ENCODE assay signal across 9 cellular contexts in genomic region chr2:187586091-187586632, GRCh38. TPM values are rescaled to one million over a fixed set of nuclear protein-coding genes. Genes with fewer than 3 reads are reported as not detected.
DNase-seq lines count a peak whose midpoint lies in the region; ATAC-seq, FAIRE-seq and TF ChIP-seq lines count a peak whose summit lies in the region.
"Had no signal": no experiment of that assay in that cellular context is flagged by ENCODE, and none has a peak within 500 bp of the region (broad histone marks: within the 10 kb centered on the region; RNA-seq: fewer than 3 reads in every experiment).

No MANE protein-coding gene starts in this region.

- peak overlapping the region; percentile 92 for H3K27ac Mint-ChIP-seq in activated T-helper 2 cell treated with anti-CD3 and anti-CD28 coated beads, Interferon-gamma antibody, Interleukin-2, Interleukin-4, amounts not matched to agents 10 μg/mL and 5 μg/mL and 100 μg/mL, durations not matched to agents 14 hours and 24 hours and 36 hours
- H3K27ac Mint-ChIP-seq in type B pancreatic cell, result no peak overlapping the region

- no peak overlapping the region for H3K4me3 ChIP-seq in A549

- CTCF ChIA-PET in A549 (lab: Yijun Ruan, JAX), result interaction anchor here (1.2 to 18.1 kb wide), 2 partner anchors 46 to 85 kb away, joined by 3 to 324 read pairs; no protein-coding TSS in a partner anchor

- peaks cover 18% of the 10 kb centered on the region for H3K4me1 Mint-ChIP-seq in activated T-helper 2 cell treated with anti-CD3 and anti-CD28 coated beads, Interferon-gamma antibody, Interleukin-2, Interleukin-4, amounts not matched to agents 10 μg/mL and 5 μg/mL and 100 μg/mL, durations not matched to agents 14 hours and 24 hours and 36 hours (ENCODE audit: low read depth)
- peaks cover 9% of the 10 kb centered on the region for H3K4me1 Mint-ChIP-seq in type B pancreatic cell (ENCODE audit: unreplicated experiment)

- H3K9me3 Mint-ChIP-seq in activated T-helper 2 cell treated with anti-CD3 and anti-CD28 coated beads, Interferon-gamma antibody, Interleukin-2, Interleukin-4, amounts not matched to agents 10 μg/mL and 5 μg/mL and 100 μg/mL, durations not matched to agents 14 hours and 24 hours and 36 hours, result peaks cover 20% of the 10 kb centered on the region
- H3K9me3 Mint-ChIP-seq in type B pancreatic cell, result no peaks in the 10 kb centered on the region

- no peak overlapping the region for H3K27ac ChIP-seq in A549

- no peak for TF ChIP-seq POLR2A in A549 (IDR thresholded peaks at IDR 0.05; ENCODE audit: low read length)

- TF ChIP-seq CTCF in A549 (IDR thresholded peaks at IDR 0.05), result no peak
- no peak for TF ChIP-seq CTCF in type B pancreatic cell (conservative IDR thresholded peaks at IDR 0.05)

- intact Hi-C loops in activated T-helper 2 cell treated with anti-CD3 and anti-CD28 coated beads, Interferon-gamma antibody, Interleukin-2, Interleukin-4, amounts not matched to agents 10 μg/mL and 5 μg/mL and 100 μg/mL, durations not matched to agents 14 hours and 24 hours and 36 hours (cut with micrococcal nuclease), result loop anchor here (1.0 kb wide), 2 partner anchors 33 to 111 kb away; no protein-coding TSS in a partner anchor
- intact Hi-C loops in posterior vena cava (cut with DNase I), result no loop called here

- WGBS in A549 (ENCODE audit: missing lambda C conversion rate), result 77% methylated on average over 3 of the region's 3 CpGs

- peaks cover 5% of the 10 kb centered on the region for H3K36me3 Mint-ChIP-seq in activated T-helper 2 cell treated with anti-CD3 and anti-CD28 coated beads, Interferon-gamma antibody, Interleukin-2, Interleukin-4, amounts not matched to agents 10 μg/mL and 5 μg/mL and 100 μg/mL, durations not matched to agents 14 hours and 24 hours and 36 hours (ENCODE audit: low read depth)
- no peaks in the 10 kb centered on the region for H3K36me3 Mint-ChIP-seq in type B pancreatic cell

- DNase-seq in A549 (ENCODE audit: low read depth in 1 of 2, low spot score in 1 of 2), result no peak
- DNase-seq in activated T-helper 2 cell treated with anti-CD3 and anti-CD28 coated beads, Interferon-gamma antibody, Interleukin-2, Interleukin-4, amounts not matched to agents 10 μg/mL and 5 μg/mL and 100 μg/mL, durations not matched to agents 14 hours and 24 hours and 36 hours (ENCODE audit: low spot score), result no peak
- DNase-seq in posterior vena cava (ENCODE audit: low spot score), result no peak
- no peak for DNase-seq in type B pancreatic cell (ENCODE audit: extremely low spot score, unreplicated experiment)
- DNase-seq in NCI-H1092 treated with DMSO at 0.1 percent for 48 hours (lab: John Stamatoyannopoulos, UW), result no peak
- no peak for DNase-seq in activated CD4-positive, alpha-beta T cell treated with anti-CD3 and anti-CD28 coated beads, Interleukin-2, amount 50 U/mL, for 48 hours
- DNase-seq: amygdala had no signal

- no peak for FAIRE-seq in A549 (lab: Jason Lieb, UNC)

- POLR2A ChIA-PET in A549 (lab: Yijun Ruan, JAX), result no interaction called here

- TF ChIP-seq RAD21 in A549 (conservative IDR thresholded peaks at IDR 0.05 in 1 of 2, IDR thresholded peaks at IDR 0.05 in 1 of 2), result no peak

- no peak for TF ChIP-seq EP300 in A549 (IDR thresholded peaks at IDR 0.05)

- H3K4me2 ChIP-seq in A549, result peak overlapping the region; percentile 22; the same call in 2 of the 3 replicates

- no peaks in the 10 kb centered on the region for H3K9me3 ChIP-seq in A549

- no peaks in the 10 kb centered on the region for H3K27me3 Mint-ChIP-seq in activated T-helper 2 cell treated with anti-CD3 and anti-CD28 coated beads, Interferon-gamma antibody, Interleukin-2, Interleukin-4, amounts not matched to agents 10 μg/mL and 5 μg/mL and 100 μg/mL, durations not matched to agents 14 hours and 24 hours and 36 hours (ENCODE audit: low read depth)
- no peaks in the 10 kb centered on the region for H3K27me3 Mint-ChIP-seq in type B pancreatic cell

- no peak overlapping the region for H3K4me3 Mint-ChIP-seq in activated T-helper 2 cell treated with anti-CD3 and anti-CD28 coated beads, Interferon-gamma antibody, Interleukin-2, Interleukin-4, amounts not matched to agents 10 μg/mL and 5 μg/mL and 100 μg/mL, durations not matched to agents 14 hours and 24 hours and 36 hours (ENCODE audit: low read depth)
- no peak overlapping the region for H3K4me3 Mint-ChIP-seq in type B pancreatic cell

- ATAC-seq in A549, result no peak
- ATAC-seq in GM19452 (IDR thresholded peaks at IDR 0.05; ENCODE audit: unreplicated experiment), result peak; percentile 88
- peak; percentile 71 for ATAC-seq in HG03558 (IDR thresholded peaks at IDR 0.05; ENCODE audit: extremely low read depth, unreplicated experiment)

- peaks cover 10% of the 10 kb centered on the region; the same call in 2 of the 3 replicates for H3K4me1 ChIP-seq in A549

TF ChIP-seq in A549, 52 proteins besides CTCF, POLR2A, EP300 and RAD21:
- TF ChIP-seq FOSL2 (IDR thresholded peaks at IDR 0.05) (no peak), FOSL2 (CRISPR knock-in tag; IDR thresholded peaks at IDR 0.05) (peak; percentile 47), NR3C1 (IDR thresholded peaks at IDR 0.05) (no peak), HEYL (CRISPR knock-in tag; IDR thresholded peaks at IDR 0.05) (no peak), CEBPB (IDR thresholded peaks at IDR 0.05) (peak; percentile 41 to 49; a peak in 3 of 4 replicates)

RNA-seq across cellular contexts. Expression of gene TFPI, which starts 31.9 kb away (rescaled TPM):
- polyA plus RNA-seq in A549 (2011; rRNA removed) (104 and 107 TPM in 2 replicates), A549 (2017; fragmentation: RNase III; extraction: RNeasy Plus Mini Kit Qiagen cat#74134 plus additional on column Dnase treatment) (12.3 to 18.7 TPM (median 14.3 TPM) in 3 replicates)
- polyA plus RNA-seq in A549 (2012; cell fraction: cytosol; rRNA removed), result 5.3 and 5.4 TPM in 2 replicates
- 4.4 and 8.1 TPM in 2 replicates for polyA plus RNA-seq in A549 (2012; cell fraction: nucleus; rRNA removed)
- 49.1 and 67.2 TPM in 2 replicates for polyA minus RNA-seq in A549 (2011; rRNA and poly(A)+ RNA removed)
- total RNA-seq in activated T-helper 2 cell treated with anti-CD3 and anti-CD28 coated beads, Interferon-gamma antibody, Interleukin-2, Interleukin-4, amounts not matched to agents 10 μg/mL and 5 μg/mL and 100 μg/mL, durations not matched to agents 14 hours and 24 hours and 36 hours, result 0.41 and 0.50 TPM in 2 replicates
- total RNA-seq in posterior vena cava (100 to 1,000 TPM; 109 to 117 TPM), type B pancreatic cell (ENCODE audit: low replicate concordance) (9.6 and 12.2 TPM in 2 replicates)

Comparison
In these comparisons a context has a peak if more than half of its experiments do, and no peak if none do; other contexts are left out.
1. ATAC-seq: peak in GM19452 (single experiment) and HG03558 (single experiment); none in A549 (0 of 2).